8 cellular contexts compared by ENCODE assay signal in genomic region chr2:216499641-216500218, GRCh38. TPM values are rescaled to one million over a fixed set of nuclear protein-coding genes. Genes with fewer than 3 reads are reported as not detected.
A peak's percentile ranks its signal among the peaks of the same experiment; 100 is the strongest.
DNase-seq lines count a peak whose midpoint lies in the region; ATAC-seq and TF ChIP-seq lines count a peak whose summit lies in the region.

No MANE protein-coding gene starts in this region.

- peaks cover 11% of the 10 kb centered on the region for H3K4me1 ChIP-seq in prostate gland (replicated peaks)

- DNase-seq in GM06990 (ENCODE audit: extremely low read depth, insufficient read length) (no peak), RKO (ENCODE audit: low spot score) (peak; percentile 62), erythroblast (lab: John Stamatoyannopoulos, UW) (peak; percentile 21 to 41), prostate gland (ENCODE audit: low spot score) (no peak), D341Med (ENCODE audit: low spot score) (no peak), hepatic stellate cell (ENCODE audit: low spot score) (no peak)
- no peak for DNase-seq in activated CD4-positive, alpha-beta T cell treated with anti-CD3 and anti-CD28 coated beads, Interleukin-2, amount 50 U/mL, for 4 hours

- H3K4me3 ChIP-seq in GM06990 (replicated peaks; ENCODE audit: low read depth, low read length), result peak overlapping the region; percentile 68
- H3K4me3 ChIP-seq in prostate gland, result peak overlapping the region; percentile 65

- no peaks in the 10 kb centered on the region for H3K9me3 ChIP-seq in prostate gland

- no peak for ATAC-seq in HG02885 (IDR thresholded peaks at IDR 0.05; ENCODE audit: poor library complexity, unreplicated experiment)

- 12% methylated on average over 6 of the region's 6 CpGs for WGBS in prostate gland

- no peak for TF ChIP-seq POLR2A in erythroblast (IDR thresholded peaks at IDR 0.05; ENCODE audit: low read length)
- no peak for TF ChIP-seq POLR2A in prostate gland (IDR thresholded peaks at IDR 0.05)

- H3K36me3 ChIP-seq in GM06990 (ENCODE audit: control insufficient read depth, insufficient read depth, low read length) (peaks cover 15% of the 10 kb centered on the region), prostate gland (no peaks in the 10 kb centered on the region)

- no peak for TF ChIP-seq CTCF in GM06990 (IDR thresholded peaks at IDR 0.05; ENCODE audit: insufficient read depth, low read length, poor library complexity, severe bottlenecking)
- TF ChIP-seq CTCF in prostate gland (IDR thresholded peaks at IDR 0.05), result no peak

- H3K27me3 ChIP-seq in GM06990 (replicated peaks; ENCODE audit: control insufficient read depth, insufficient read depth, low read length), result no peaks in the 10 kb centered on the region
- H3K27me3 ChIP-seq in prostate gland (replicated peaks; ENCODE audit: insufficient read depth), result no peaks in the 10 kb centered on the region

- peak overlapping the region; percentile 65 to 71 for H3K27ac ChIP-seq in prostate gland

- intact Hi-C loops in prostate gland (cut with DNase I), result no loop called here

RNA-seq across cellular contexts. Expression of gene RPL37A, which starts 1.1 kb away (rescaled TPM):
- total RNA-seq in prostate gland, result 1,000 to 10,000 TPM; 1,435 to 1,814 TPM

Comparison
In these comparisons a context has a peak if more than half of its experiments do, and no peak if none do; other contexts are left out.
1. DNase-seq: peak in RKO (single experiment) and erythroblast (2 of 2); none in GM06990 (single experiment), prostate gland (single experiment), D341Med (single experiment), activated CD4-positive, alpha-beta T cell treated with anti-CD3 and anti-CD28 coated beads, Interleukin-2, amount 50 U/mL, for 4 hours (0 of 2) and hepatic stellate cell (single experiment).